Comparison of ENCODE assay signal across 8 cellular contexts in genomic region chr1:157163273-157164127, GRCh38. TPM values are rescaled to one million over a fixed set of nuclear protein-coding genes. Genes with fewer than 3 reads are reported as not detected.
A peak's percentile ranks its signal among the peaks of the same experiment; 100 is the strongest.
DNase-seq lines count a peak whose midpoint lies in the region; ATAC-seq and TF ChIP-seq lines count a peak whose summit lies in the region.

No MANE protein-coding gene starts in this region.

- peak; percentile 92 for TF ChIP-seq CTCF in AG10803 (conservative IDR thresholded peaks at IDR 0.05; ENCODE audit: low read length)
- TF ChIP-seq CTCF in liver (IDR thresholded peaks at IDR 0.05; ENCODE audit: low read depth, low read length, missing input control) = peak; percentile 79

- peak overlapping the region; percentile 53 for H3K4me2 ChIP-seq in GM23248 (ENCODE audit: unreplicated experiment)

- peaks cover 12% of the 10 kb centered on the region for H3K27me3 ChIP-seq in GM23248 (replicated peaks; ENCODE audit: insufficient read depth)
- no peaks in the 10 kb centered on the region for H3K27me3 ChIP-seq in liver (ENCODE audit: control insufficient read depth in 4 of 4, insufficient read depth in 4 of 4, low read length in 3 of 4)

- H3K9ac ChIP-seq in GM23248 (no peak overlapping the region), liver (ENCODE audit: low read depth in 1 of 2, low read length in 2 of 2) (no peak overlapping the region)

- TF ChIP-seq RAD21 in liver (IDR thresholded peaks at IDR 0.05) = peak; percentile 57 to 78

- no peaks in the 10 kb centered on the region for H3K4me1 ChIP-seq in GM23248 (ENCODE audit: insufficient read depth)
- H3K4me1 ChIP-seq in liver (ENCODE audit: control insufficient read depth in 4 of 4, insufficient read depth in 4 of 4, low read length in 3 of 4) = peaks cover 0 to 7% (median 3%) of the 10 kb centered on the region in 4 donors

- in situ Hi-C loops in GM23248 (cut with MboI) = no loop called here

- DNase-seq in AG10803 (ENCODE audit: low read depth) = peak; percentile 38
- DNase-seq in GM23248 = peak; percentile 50
- DNase-seq in NCI-H345 treated with DMSO at 0.1 percent for 48 hours (lab: John Stamatoyannopoulos, UW; ENCODE audit: unreplicated experiment) = peak; percentile 3
- peak; percentile 65 to 76 for DNase-seq in activated CD4-positive, alpha-beta T cell treated with anti-CD3 and anti-CD28 coated beads for 24 hours (ENCODE audit: low read depth in 2 of 2)
- peak; percentile 71 for DNase-seq in cerebellum (ENCODE audit: low spot score)
- DNase-seq in stimulated activated CD4-positive, alpha-beta T cell treated with anti-CD3 and anti-CD28 coated beads, TNF-alpha, amount 100 ng/mL, for 48 hours (ENCODE audit: low read depth in 3 of 3) = peak; percentile 55 to 68 (median 55)

- no peak for ATAC-seq in GM21447 (IDR thresholded peaks at IDR 0.05; ENCODE audit: unreplicated experiment)

- H4K20me1 ChIP-seq in GM23248 (ENCODE audit: insufficient read depth) = no peaks in the 10 kb centered on the region

- H3K79me2 ChIP-seq in GM23248 (ENCODE audit: insufficient read depth) = no peaks in the 10 kb centered on the region

- H3K9me2 ChIP-seq in GM23248 (ENCODE audit: insufficient read depth) = no peaks in the 10 kb centered on the region

- peak overlapping the region; percentile 68; the same call in 1 of the 2 replicates for H2AFZ ChIP-seq in GM23248

- H3K4me3 ChIP-seq in AG10803 (ENCODE audit: low read length) (no peak overlapping the region), GM23248 (no peak overlapping the region), liver (ENCODE audit: low read depth in 1 of 3, low read length in 3 of 3) (no peak overlapping the region)

- H3K36me3 ChIP-seq in GM23248 (ENCODE audit: low read depth) = no peaks in the 10 kb centered on the region
- H3K36me3 ChIP-seq in liver (ENCODE audit: control insufficient read depth in 4 of 4, insufficient read depth in 3 of 4, low read depth in 1 of 4, low read length in 3 of 4) = no peaks in the 10 kb centered on the region

- no peaks in the 10 kb centered on the region for H3K9me3 ChIP-seq in GM23248 (ENCODE audit: low read depth)
- H3K9me3 ChIP-seq in liver (ENCODE audit: control insufficient read depth in 4 of 4, low read length in 3 of 4) = no peaks in the 10 kb centered on the region

- H3F3A ChIP-seq in GM23248 (ENCODE audit: insufficient read depth) = no peaks in the 10 kb centered on the region

- WGBS in GM23248 (ENCODE audit: low coverage in 1 of 2, low lambda C conversion rate in 2 of 2, missing lambda C conversion rate in 2 of 2), 2 experiments = 9 to 11% methylated on average over 21 of the region's 21 CpGs
- WGBS in liver = 11% methylated on average over 21 of the region's 21 CpGs

- H3K27ac ChIP-seq in GM23248 (no peak overlapping the region), liver (ENCODE audit: low read depth in 1 of 2, low read length in 2 of 2) (no peak overlapping the region)

TF ChIP-seq in liver, 16 proteins besides CTCF, POLR2A, EP300 and RAD21:
- TF ChIP-seq JUND (IDR thresholded peaks at IDR 0.05) (no peak), EGR1 (IDR thresholded peaks at IDR 0.05; ENCODE audit: low read depth in 2 of 2) (no peak), ATF3 (IDR thresholded peaks at IDR 0.05) (no peak), NR2F2 (IDR thresholded peaks at IDR 0.05) (no peak), ZBTB33 (IDR thresholded peaks at IDR 0.05) (no peak), REST (IDR thresholded peaks at IDR 0.05) (no peak), TAF1 (conservative IDR thresholded peaks at IDR 0.05) (no peak), HNF4G (IDR thresholded peaks at IDR 0.05) (no peak), SP1 (IDR thresholded peaks at IDR 0.05) (no peak), FOXA2 (IDR thresholded peaks at IDR 0.05) (no peak), HNF4A (conservative IDR thresholded peaks at IDR 0.05) (no peak), GABPA (IDR thresholded peaks at IDR 0.05 in 1 of 2, conservative IDR thresholded peaks at IDR 0.05 in 1 of 2) (no peak)

RNA-seq across cellular contexts. Expression of gene ETV3, which starts 25.3 kb away (rescaled TPM):
- total RNA-seq in GM23248 (2014; rRNA removed; shearing (Covaris generic)) = 10.6 and 21.4 TPM in 2 replicates
- polyA plus RNA-seq in GM23248 (2016; fragmentation: Nextera tagmentation; extraction: Ambion mirVana) = 4.8 and 5.2 TPM in 2 replicates
- 15.9 TPM for total RNA-seq in cerebellum
- total RNA-seq in liver = 10 to 100 TPM in 1 of 2 donors, 1 to 10 TPM in 1; 7.8 to 10.8 TPM
- polyA plus RNA-seq in liver = 1 to 10 TPM; 2.0 to 2.7 TPM

Comparison
In these comparisons a context has a peak if more than half of its experiments do, and no peak if none do; other contexts are left out.
1. DNase-seq: peak in every context shown above with its lines; median percentile 71 in cerebellum; 70 in activated CD4-positive, alpha-beta T cell treated with anti-CD3 and anti-CD28 coated beads for 24 hours; 55 in stimulated activated CD4-positive, alpha-beta T cell treated with anti-CD3 and anti-CD28 coated beads, TNF-alpha, amount 100 ng/mL, for 48 hours; 50 in GM23248; 38 in AG10803; 3 in NCI-H345 treated with DMSO at 0.1 percent for 48 hours.